8 cellular contexts compared by ENCODE assay signal in genomic region chr6:2245103-2245953, GRCh38. TPM values are rescaled to one million over a fixed set of nuclear protein-coding genes. Genes with fewer than 3 reads are reported as not detected.
DNase-seq lines count a peak whose midpoint lies in the region; ATAC-seq and TF ChIP-seq lines count a peak whose summit lies in the region.

GMDS (minus strand) TSS chr6:2245605.

- H3K9me3 ChIP-seq in NT2/D1 (ENCODE audit: insufficient read depth, low read length) (no peaks in the 10 kb centered on the region), endocrine pancreas (ENCODE audit: control insufficient read depth, low read length) (no peaks in the 10 kb centered on the region), mesodermal cell (ENCODE audit: control insufficient read depth, low read length) (no peaks in the 10 kb centered on the region)

- peak within 1 kb of the TSS; percentile 82 for H3K9ac ChIP-seq in NT2/D1 (ENCODE audit: insufficient read length, low read depth)
- peak within 1 kb of the TSS; percentile 97 for H3K9ac ChIP-seq in endocrine pancreas (ENCODE audit: control insufficient read depth, insufficient read depth, low read length)

- H3K4me1 ChIP-seq in NT2/D1 (ENCODE audit: insufficient read depth, insufficient read length) (no peaks in the 10 kb centered on the region), endocrine pancreas (ENCODE audit: control insufficient read depth, insufficient read depth, low read length) (no peaks in the 10 kb centered on the region), mesodermal cell (ENCODE audit: control insufficient read depth, insufficient read depth, low read length, poor library complexity, severe bottlenecking) (no peaks in the 10 kb centered on the region)

- H3K27me3 ChIP-seq in HL-60 (ENCODE audit: insufficient read depth, poor library complexity, severe bottlenecking) (no peaks in the 10 kb centered on the region), NT2/D1 (ENCODE audit: insufficient read depth, insufficient read length) (peaks cover 21% of the 10 kb centered on the region), endocrine pancreas (ENCODE audit: control insufficient read depth, insufficient read depth, low read length) (no peaks in the 10 kb centered on the region)

- H3K36me3 ChIP-seq in NT2/D1 (ENCODE audit: insufficient read depth, insufficient read length, low read length) (no peaks in the 10 kb centered on the region), endocrine pancreas (ENCODE audit: control insufficient read depth, insufficient read depth, low read length) (no peaks in the 10 kb centered on the region), mesodermal cell (ENCODE audit: control insufficient read depth, insufficient read depth, low read length) (no peaks in the 10 kb centered on the region)

- H3K4me3 ChIP-seq in HL-60 (replicated peaks; ENCODE audit: insufficient read depth, low read length) (peak within 1 kb of the TSS; percentile 99), NT2/D1 (ENCODE audit: insufficient read length, low read depth) (peak within 1 kb of the TSS; percentile 59), endocrine pancreas (ENCODE audit: control insufficient read depth, insufficient read depth, low read length) (peak within 1 kb of the TSS; percentile 93), mesodermal cell (ENCODE audit: extremely low read depth, insufficient read depth, low read length, poor library complexity, severe bottlenecking) (peak within 1 kb of the TSS; percentile 70)

- no peak for TF ChIP-seq CTCF in HL-60 (IDR thresholded peaks at IDR 0.05; ENCODE audit: insufficient read depth, low read length)

- H3K27ac ChIP-seq in HL-60 (replicated peaks), result peak within 1 kb of the TSS; percentile 77
- no peak within 1 kb of the TSS for H3K27ac ChIP-seq in mesodermal cell (ENCODE audit: low read depth, low read length, severe bottlenecking)

- DNase-seq in COLO668 (lab: John Stamatoyannopoulos, UW; ENCODE audit: unreplicated experiment) (peak; percentile 91), HL-60 (ENCODE audit: low read depth in 1 of 2, low spot score in 1 of 2) (peak; percentile 72 to 77), NT2/D1 (ENCODE audit: low read depth, low spot score) (peak; percentile 63)
- peak; percentile 30 for DNase-seq in activated CD8-positive, alpha-beta memory T cell treated with anti-CD3 and anti-CD28 coated beads, Interleukin-2, amount 50 U/mL, for 1 hour (ENCODE audit: extremely low read depth)
- peak; percentile 66 for DNase-seq in stimulated activated CD8-positive, alpha-beta memory T cell treated with anti-CD3 and anti-CD28 coated beads, Interleukin-15, amount 100 ng/mL, for 24 hours (ENCODE audit: low read depth)

- WGBS in mesodermal cell (ENCODE audit: insufficient coverage in 2 of 2), 2 experiments, result 0% methylated on average over 71 to 97 of the region's 102 CpGs

- peak; percentile 95 for ATAC-seq in GM19463 (IDR thresholded peaks at IDR 0.05; ENCODE audit: unreplicated experiment)

RNA-seq across cellular contexts. Expression of gene GMDS, which starts in this region (rescaled TPM):
- 12.0 TPM for polyA plus RNA-seq in mesodermal cell (2013, experiment 1 of 2)
- 12.8 TPM for polyA plus RNA-seq in mesodermal cell (2013, experiment 2 of 2)

Comparison
In these comparisons a context has a peak if more than half of its experiments do, and no peak if none do; other contexts are left out.
1. DNase-seq: peak in every context shown above with its lines; median percentile 91 in COLO668; 74 in HL-60; 66 in stimulated activated CD8-positive, alpha-beta memory T cell treated with anti-CD3 and anti-CD28 coated beads, Interleukin-15, amount 100 ng/mL, for 24 hours; 63 in NT2/D1; 30 in activated CD8-positive, alpha-beta memory T cell treated with anti-CD3 and anti-CD28 coated beads, Interleukin-2, amount 50 U/mL, for 1 hour.